13 cellular contexts compared by ENCODE assay signal in the genomic region with DNA sequence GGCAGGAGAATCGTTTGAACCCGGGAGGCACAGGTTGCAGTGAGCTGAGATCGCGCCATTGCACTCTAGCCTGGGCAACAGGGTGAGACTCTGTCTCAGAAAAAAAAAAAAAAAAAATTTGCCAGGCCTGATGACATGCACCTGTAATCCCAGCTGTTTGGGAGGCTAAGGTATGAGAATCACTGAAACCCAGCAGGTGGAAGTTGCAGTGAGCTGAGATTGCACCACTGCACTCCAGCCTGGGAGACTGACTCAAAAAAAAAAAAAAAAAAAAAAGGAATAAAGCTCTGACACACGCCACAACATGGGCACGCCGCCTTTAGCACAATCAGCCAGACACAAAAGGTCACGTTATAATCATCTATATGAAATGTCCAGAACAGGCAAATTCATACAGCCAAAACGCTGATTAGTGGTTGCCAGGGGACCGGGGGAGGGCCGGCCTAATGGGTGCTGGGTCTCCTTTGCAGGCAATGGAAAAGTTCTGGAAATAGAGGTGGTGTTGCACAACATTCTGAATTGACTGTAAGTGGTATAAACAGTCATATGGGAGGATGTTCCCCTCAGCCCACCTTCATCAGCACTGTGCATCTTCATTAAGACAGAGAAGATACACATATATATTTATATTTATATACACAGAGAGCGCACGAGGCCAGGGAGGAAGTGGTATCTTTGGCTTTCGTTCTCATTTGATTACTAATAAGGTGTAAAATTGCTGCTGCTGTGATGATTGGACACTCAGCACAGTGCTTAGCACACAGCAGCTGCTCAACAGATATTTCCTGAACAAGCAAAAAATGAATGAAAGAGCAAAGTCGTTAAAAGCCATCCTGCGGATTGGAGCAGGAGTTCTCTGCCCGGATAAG. TPM values are rescaled to one million over a fixed set of nuclear protein-coding genes. Genes with fewer than 3 reads are reported as not detected.
DNase-seq lines count a peak whose midpoint lies in the region; ATAC-seq and TF ChIP-seq lines count a peak whose summit lies in the region.
"Had no signal": no experiment of that assay in that cellular context is flagged by ENCODE, and none has a peak within 500 bp of the region (broad histone marks: within the 10 kb centered on the region; RNA-seq: fewer than 3 reads in every experiment).

No MANE protein-coding gene starts in this region.

- no peaks in the 10 kb centered on the region for H3K27me3 Mint-ChIP-seq in activated CD8-positive, alpha-beta memory T cell treated with anti-CD3 and anti-CD28 coated beads, Interleukin-2, amount 10 ng/mL, durations not matched to agents 7 days and 5 days
- no peaks in the 10 kb centered on the region for H3K27me3 Mint-ChIP-seq in osteocyte (ENCODE audit: unreplicated experiment)

- H3K27ac ChIP-seq in left ventricle myocardium inferior (replicated peaks) (no peak overlapping the region), WERI-Rb-1 (no peak overlapping the region)
- H3K27ac ChIP-seq: upper lobe of left lung, VCaP had no signal

- H3K27ac Mint-ChIP-seq in activated CD8-positive, alpha-beta memory T cell treated with anti-CD3 and anti-CD28 coated beads, Interleukin-2, amount 10 ng/mL, durations not matched to agents 7 days and 5 days: peak overlapping the region; percentile 98
- peak overlapping the region; percentile 7 for H3K27ac Mint-ChIP-seq in osteocyte (ENCODE audit: unreplicated experiment)

- H3K4me1 Mint-ChIP-seq in activated CD8-positive, alpha-beta memory T cell treated with anti-CD3 and anti-CD28 coated beads, Interleukin-2, amount 10 ng/mL, durations not matched to agents 7 days and 5 days: peaks cover 48% of the 10 kb centered on the region
- H3K4me1 Mint-ChIP-seq in osteocyte (ENCODE audit: unreplicated experiment): peaks cover 9% of the 10 kb centered on the region

- H3K4me3 ChIP-seq in left ventricle myocardium inferior: no peak overlapping the region
- H3K4me3 ChIP-seq in WERI-Rb-1 (ENCODE audit: low read depth, low read length): no peak overlapping the region
- H3K4me3 ChIP-seq: mucosa of descending colon, upper lobe of left lung had no signal

- ATAC-seq in activated CD8-positive, alpha-beta memory T cell treated with anti-CD3 and anti-CD28 coated beads, Interleukin-2, amount 10 ng/mL, durations not matched to agents 7 days and 5 days: peak; percentile 42
- ATAC-seq in HG02610 (IDR thresholded peaks at IDR 0.05; ENCODE audit: unreplicated experiment) (peak; percentile 55), HG03442 (IDR thresholded peaks at IDR 0.05; ENCODE audit: unreplicated experiment) (no peak)
- ATAC-seq: mucosa of descending colon had no signal

- H3K36me3 Mint-ChIP-seq in activated CD8-positive, alpha-beta memory T cell treated with anti-CD3 and anti-CD28 coated beads, Interleukin-2, amount 10 ng/mL, durations not matched to agents 7 days and 5 days: peaks cover 13% of the 10 kb centered on the region
- peaks cover 20% of the 10 kb centered on the region for H3K36me3 Mint-ChIP-seq in osteocyte (ENCODE audit: unreplicated experiment)

- H3K4me1 ChIP-seq in left ventricle myocardium inferior: peaks cover 17% of the 10 kb centered on the region

- DNase-seq in activated CD8-positive, alpha-beta memory T cell treated with anti-CD3 and anti-CD28 coated beads, Interleukin-2, amount 10 ng/mL, durations not matched to agents 7 days and 5 days: peak; percentile 70
- no peak for DNase-seq in activated CD8-positive, alpha-beta memory T cell treated with anti-CD3 and anti-CD28 coated beads, Interleukin-2, amount 50 U/mL, for 4 hours
- peak; percentile 47 for DNase-seq in NOMO-1 treated with dmso at 0.1 percent for 144 hours (lab: John Stamatoyannopoulos, UW; ENCODE audit: unreplicated experiment)
- no peak for DNase-seq in osteocyte (ENCODE audit: extremely low spot score, unreplicated experiment)
- no peak for DNase-seq in left ventricle myocardium inferior
- no peak for DNase-seq in WERI-Rb-1
- DNase-seq: mucosa of descending colon, NCI-H2227 treated with DMSO at 0.1 percent for 48 hours, upper lobe of left lung had no signal

- TF ChIP-seq CTCF in osteocyte (IDR thresholded peaks at IDR 0.05): no peak
- no peak for TF ChIP-seq CTCF in left ventricle myocardium inferior (IDR thresholded peaks at IDR 0.05; ENCODE audit: borderline replicate concordance)
- no peak for TF ChIP-seq CTCF in WERI-Rb-1 (IDR thresholded peaks at IDR 0.05; ENCODE audit: low read depth, low read length)

- intact Hi-C loops in left ventricle myocardium inferior (cut with micrococcal nuclease): no loop called here

- CTCF ChIA-PET in activated CD8-positive, alpha-beta memory T cell treated with anti-CD3 and anti-CD28 coated beads, Interleukin-2, amount 10 ng/mL, durations not matched to agents 7 days and 5 days (lab: Charles Lee): interaction anchor here (1.0 to 3.8 kb wide), 6 partner anchors 16 to 115 kb away, joined by 3 to 19 read pairs (median 6); partner anchors contain the start of genes DNAAF3, PPP6R1 and TMEM238

- H3K4me3 Mint-ChIP-seq in activated CD8-positive, alpha-beta memory T cell treated with anti-CD3 and anti-CD28 coated beads, Interleukin-2, amount 10 ng/mL, durations not matched to agents 7 days and 5 days: peak overlapping the region; percentile 68
- H3K4me3 Mint-ChIP-seq in osteocyte (ENCODE audit: unreplicated experiment): no peak overlapping the region

- H3K9me3 Mint-ChIP-seq in activated CD8-positive, alpha-beta memory T cell treated with anti-CD3 and anti-CD28 coated beads, Interleukin-2, amount 10 ng/mL, durations not matched to agents 7 days and 5 days (ENCODE audit: low read depth): no peaks in the 10 kb centered on the region
- no peaks in the 10 kb centered on the region for H3K9me3 Mint-ChIP-seq in osteocyte (ENCODE audit: unreplicated experiment)

- no peaks in the 10 kb centered on the region for H3K27me3 ChIP-seq in left ventricle myocardium inferior (ENCODE audit: low read depth)
- H3K27me3 ChIP-seq in WERI-Rb-1 (ENCODE audit: insufficient read depth, low read depth, severe bottlenecking): no peaks in the 10 kb centered on the region
- H3K27me3 ChIP-seq: upper lobe of left lung had no signal

- H3K9me3 ChIP-seq in left ventricle myocardium inferior (replicated peaks): no peaks in the 10 kb centered on the region
- no peaks in the 10 kb centered on the region for H3K9me3 ChIP-seq in WERI-Rb-1 (ENCODE audit: severe bottlenecking)
- H3K9me3 ChIP-seq: mucosa of descending colon, upper lobe of left lung had no signal

- H3K36me3 ChIP-seq in left ventricle myocardium inferior: peaks cover 50% of the 10 kb centered on the region
- H3K36me3 ChIP-seq in WERI-Rb-1: peaks cover 33% of the 10 kb centered on the region

RNA-seq across cellular contexts. Expression of gene HSPBP1, which starts 3.8 kb away (rescaled TPM):
- 10 to 100 TPM; 35.0 to 38.2 TPM for total RNA-seq in activated CD8-positive, alpha-beta memory T cell treated with anti-CD3 and anti-CD28 coated beads, Interleukin-2, amount 10 ng/mL, durations not matched to agents 7 days and 5 days
- total RNA-seq in osteocyte (29.8 and 33.2 TPM in 2 replicates), left ventricle myocardium inferior (29.0 TPM)

RNA-seq across cellular contexts. Expression of gene BRSK1, which starts 7.7 kb away (rescaled TPM):
- total RNA-seq in activated CD8-positive, alpha-beta memory T cell treated with anti-CD3 and anti-CD28 coated beads, Interleukin-2, amount 10 ng/mL, durations not matched to agents 7 days and 5 days: 1 to 10 TPM; 6.9 to 9.1 TPM
- total RNA-seq in osteocyte (18.0 and 23.9 TPM in 2 replicates), left ventricle myocardium inferior (3.0 TPM)

RNA-seq across cellular contexts. Expression of gene PPP6R1, which starts 17.3 kb away (rescaled TPM):
- 100 to 1,000 TPM; 263 to 291 TPM for total RNA-seq in activated CD8-positive, alpha-beta memory T cell treated with anti-CD3 and anti-CD28 coated beads, Interleukin-2, amount 10 ng/mL, durations not matched to agents 7 days and 5 days
- total RNA-seq in osteocyte: 63.0 and 67.1 TPM in 2 replicates
- total RNA-seq in left ventricle myocardium inferior: 39.8 TPM

RNA-seq across cellular contexts. Expression of gene TMEM86B, which starts 47.5 kb away (rescaled TPM):
- 10 to 100 TPM; 10.4 to 16.0 TPM for total RNA-seq in activated CD8-positive, alpha-beta memory T cell treated with anti-CD3 and anti-CD28 coated beads, Interleukin-2, amount 10 ng/mL, durations not matched to agents 7 days and 5 days
- total RNA-seq in osteocyte: 2.9 and 3.2 TPM in 2 replicates
- 2.1 TPM for total RNA-seq in left ventricle myocardium inferior

RNA-seq across cellular contexts. Expression of gene TMEM150B, which starts 49.1 kb away (rescaled TPM):
- total RNA-seq in activated CD8-positive, alpha-beta memory T cell treated with anti-CD3 and anti-CD28 coated beads, Interleukin-2, amount 10 ng/mL, durations not matched to agents 7 days and 5 days: 1 to 10 TPM; 1.2 to 2.4 TPM
- total RNA-seq in osteocyte: not detected in 2 replicates
- 2.0 TPM for total RNA-seq in left ventricle myocardium inferior
- total RNA-seq: fibroblast of villous mesenchyme had no signal

Comparison
In these comparisons a context has a peak if more than half of its experiments do, and no peak if none do; other contexts are left out.
1. DNase-seq: peak in activated CD8-positive, alpha-beta memory T cell treated with anti-CD3 and anti-CD28 coated beads, Interleukin-2, amount 10 ng/mL, durations not matched to agents 7 days and 5 days (single experiment) and NOMO-1 treated with dmso at 0.1 percent for 144 hours (single experiment); none in activated CD8-positive, alpha-beta memory T cell treated with anti-CD3 and anti-CD28 coated beads, Interleukin-2, amount 50 U/mL, for 4 hours (single experiment), osteocyte (single experiment), left ventricle myocardium inferior (single experiment) and WERI-Rb-1 (single experiment).